18 cellular contexts compared by ENCODE assay signal in genomic region chr7:70402069-70402468, GRCh38.
DNase-seq lines count a peak whose midpoint lies in the region; ATAC-seq and TF ChIP-seq lines count a peak whose summit lies in the region.
"Had no signal": no experiment of that assay in that cellular context is flagged by ENCODE, and none has a peak within 500 bp of the region (broad histone marks: within the 10 kb centered on the region; RNA-seq: fewer than 3 reads in every experiment).

No MANE protein-coding gene starts in this region.

- no peak for TF ChIP-seq POLR2A in esophagus muscularis mucosa (IDR thresholded peaks at IDR 0.05; ENCODE audit: low read depth)

- 93% methylated on average over 3 of the region's 3 CpGs for WGBS in esophagus muscularis mucosa

- H3K4me3 ChIP-seq in BLaER1 (no peak overlapping the region), HEK293 (ENCODE audit: low read depth, low read length) (no peak overlapping the region), esophagus muscularis mucosa (no peak overlapping the region)
- H3K4me3 ChIP-seq: A549, GM12878 had no signal

- DNase-seq in esophagus muscularis mucosa (ENCODE audit: extremely low spot score) = peak; percentile 57
- DNase-seq in NCI-H2107 treated with DMSO at 0.1 percent for 48 hours (lab: John Stamatoyannopoulos, UW; ENCODE audit: unreplicated experiment) = no peak
- DNase-seq: AML-193; C1 segment of cervical spinal cord; Caco-2; Calu3; CD4-positive, alpha-beta memory T cell; CD4-positive, CD25-positive, alpha-beta regulatory T cell; DMS79 treated with DMSO at 0.1 percent for 48 hours; EL; GDM1 had no signal

- no peak for TF ChIP-seq EP300 in esophagus muscularis mucosa (IDR thresholded peaks at IDR 0.05)

- H3K4me1 ChIP-seq in BLaER1 (peaks cover 70% of the 10 kb centered on the region), HEK293 (ENCODE audit: control insufficient read depth, insufficient read depth, low read length) (no peaks in the 10 kb centered on the region), esophagus muscularis mucosa (peaks cover 0 to 15% (median 10%) of the 10 kb centered on the region in 4 donors)
- H3K4me1 ChIP-seq: A549, Caco-2 had no signal

- H3K27ac ChIP-seq in BLaER1 (no peak overlapping the region), HEK293 (ENCODE audit: extremely low read depth, low read depth, low read length) (no peak overlapping the region), esophagus muscularis mucosa (replicated peaks in 1 of 4) (no peak overlapping the region)
- H3K27ac ChIP-seq: 22Rv1, A549 had no signal

- H4K20me1 ChIP-seq in BLaER1 = no peaks in the 10 kb centered on the region

- H3K4me2 ChIP-seq in BLaER1 = peak overlapping the region; percentile 38; the same call in 1 of the 2 replicates
- H3K4me2 ChIP-seq: A549 had no signal

- TF ChIP-seq CTCF in HEK293 (tag by site-specific recombination; IDR thresholded peaks at IDR 0.05) (no peak), esophagus muscularis mucosa (IDR thresholded peaks at IDR 0.05) (no peak)

- H3K9me3 ChIP-seq in BLaER1 (no peaks in the 10 kb centered on the region), HEK293 (ENCODE audit: control insufficient read depth, insufficient read depth, low read depth, low read length) (no peaks in the 10 kb centered on the region), esophagus muscularis mucosa (no peaks in the 10 kb centered on the region)
- H3K9me3 ChIP-seq: Caco-2 had no signal

- CTCF ChIA-PET in HEK293 (lab: Yijun Ruan, JAX) = interaction anchor here (0.6 kb wide), 1 partner anchor 126 kb away, joined by 4 read pairs; no protein-coding TSS in a partner anchor

- no peak overlapping the region for H3K9ac ChIP-seq in BLaER1

- POLR2A ChIA-PET in HEK293 (lab: Yijun Ruan, JAX) = no interaction called here

- ATAC-seq in GM21723 (IDR thresholded peaks at IDR 0.05; ENCODE audit: unreplicated experiment) = no peak
- ATAC-seq in GM19023 (IDR thresholded peaks at IDR 0.05; ENCODE audit: unreplicated experiment) = no peak
- ATAC-seq: A549, GM12878 had no signal

- intact Hi-C loops in esophagus muscularis mucosa (cut with DNase I) = no loop called here

- H3K36me3 ChIP-seq in BLaER1 = no peaks in the 10 kb centered on the region
- no peaks in the 10 kb centered on the region for H3K36me3 ChIP-seq in HEK293 (ENCODE audit: control insufficient read depth in 2 of 2, insufficient read depth in 1 of 2, low read length in 2 of 2)
- no peaks in the 10 kb centered on the region for H3K36me3 ChIP-seq in esophagus muscularis mucosa

- H3K27me3 ChIP-seq in BLaER1 = no peaks in the 10 kb centered on the region
- no peaks in the 10 kb centered on the region for H3K27me3 ChIP-seq in esophagus muscularis mucosa

TF ChIP-seq in HEK293, 187 proteins besides CTCF, POLR2A, EP300 and RAD21:
- TF ChIP-seq ZNF157 (tag by site-specific recombination; IDR thresholded peaks at IDR 0.05) = peak; percentile 59; the same call in 1 of the 2 replicates
- TF ChIP-seq, protein P1, sequence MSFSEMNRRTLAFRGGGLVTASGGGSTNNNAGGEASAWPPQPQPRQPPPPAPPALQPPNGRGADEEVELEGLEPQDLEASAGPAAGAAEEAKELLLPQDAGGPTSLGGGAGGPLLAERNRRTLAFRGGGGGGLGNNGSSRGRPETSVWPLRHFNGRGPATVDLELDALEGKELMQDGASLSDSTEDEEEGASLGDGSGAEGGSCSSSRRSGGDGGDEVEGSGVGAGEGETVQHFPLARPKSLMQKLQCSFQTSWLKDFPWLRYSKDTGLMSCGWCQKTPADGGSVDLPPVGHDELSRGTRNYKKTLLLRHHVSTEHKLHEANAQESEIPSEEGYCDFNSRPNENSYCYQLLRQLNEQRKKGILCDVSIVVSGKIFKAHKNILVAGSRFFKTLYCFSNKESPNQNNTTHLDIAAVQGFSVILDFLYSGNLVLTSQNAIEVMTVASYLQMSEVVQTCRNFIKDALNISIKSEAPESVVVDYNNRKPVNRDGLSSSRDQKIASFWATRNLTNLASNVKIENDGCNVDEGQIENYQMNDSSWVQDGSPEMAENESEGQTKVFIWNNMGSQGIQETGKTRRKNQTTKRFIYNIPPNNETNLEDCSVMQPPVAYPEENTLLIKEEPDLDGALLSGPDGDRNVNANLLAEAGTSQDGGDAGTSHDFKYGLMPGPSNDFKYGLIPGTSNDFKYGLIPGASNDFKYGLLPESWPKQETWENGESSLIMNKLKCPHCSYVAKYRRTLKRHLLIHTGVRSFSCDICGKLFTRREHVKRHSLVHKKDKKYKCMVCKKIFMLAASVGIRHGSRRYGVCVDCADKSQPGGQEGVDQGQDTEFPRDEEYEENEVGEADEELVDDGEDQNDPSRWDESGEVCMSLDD (tag by site-specific recombination; IDR thresholded peaks at IDR 0.05) = no peak
TF ChIP-seq in HEK293: peak in this region for 1.
